1 cellular context compared by ENCODE assay signal in genomic region chr6:84052204-84052882, GRCh38.
TF ChIP-seq lines count a peak whose summit lies in the region.

No MANE protein-coding gene starts in this region.

TF ChIP-seq in HepG2, 621 proteins besides CTCF, POLR2A, EP300 and RAD21 (continued from another document):
- TF ChIP-seq DZIP1 (CRISPR knock-in tag; IDR thresholded peaks at IDR 0.05) (no peak), ZNF549 (CRISPR knock-in tag; IDR thresholded peaks at IDR 0.05) (no peak), ZNF768 (CRISPR knock-in tag; IDR thresholded peaks at IDR 0.05) (no peak), SIX1 (CRISPR knock-in tag; IDR thresholded peaks at IDR 0.05; ENCODE audit: borderline replicate concordance) (peak; percentile 92), ATM (IDR thresholded peaks at IDR 0.05; ENCODE audit: borderline replicate concordance) (no peak)
- TF ChIP-seq, protein P1, sequence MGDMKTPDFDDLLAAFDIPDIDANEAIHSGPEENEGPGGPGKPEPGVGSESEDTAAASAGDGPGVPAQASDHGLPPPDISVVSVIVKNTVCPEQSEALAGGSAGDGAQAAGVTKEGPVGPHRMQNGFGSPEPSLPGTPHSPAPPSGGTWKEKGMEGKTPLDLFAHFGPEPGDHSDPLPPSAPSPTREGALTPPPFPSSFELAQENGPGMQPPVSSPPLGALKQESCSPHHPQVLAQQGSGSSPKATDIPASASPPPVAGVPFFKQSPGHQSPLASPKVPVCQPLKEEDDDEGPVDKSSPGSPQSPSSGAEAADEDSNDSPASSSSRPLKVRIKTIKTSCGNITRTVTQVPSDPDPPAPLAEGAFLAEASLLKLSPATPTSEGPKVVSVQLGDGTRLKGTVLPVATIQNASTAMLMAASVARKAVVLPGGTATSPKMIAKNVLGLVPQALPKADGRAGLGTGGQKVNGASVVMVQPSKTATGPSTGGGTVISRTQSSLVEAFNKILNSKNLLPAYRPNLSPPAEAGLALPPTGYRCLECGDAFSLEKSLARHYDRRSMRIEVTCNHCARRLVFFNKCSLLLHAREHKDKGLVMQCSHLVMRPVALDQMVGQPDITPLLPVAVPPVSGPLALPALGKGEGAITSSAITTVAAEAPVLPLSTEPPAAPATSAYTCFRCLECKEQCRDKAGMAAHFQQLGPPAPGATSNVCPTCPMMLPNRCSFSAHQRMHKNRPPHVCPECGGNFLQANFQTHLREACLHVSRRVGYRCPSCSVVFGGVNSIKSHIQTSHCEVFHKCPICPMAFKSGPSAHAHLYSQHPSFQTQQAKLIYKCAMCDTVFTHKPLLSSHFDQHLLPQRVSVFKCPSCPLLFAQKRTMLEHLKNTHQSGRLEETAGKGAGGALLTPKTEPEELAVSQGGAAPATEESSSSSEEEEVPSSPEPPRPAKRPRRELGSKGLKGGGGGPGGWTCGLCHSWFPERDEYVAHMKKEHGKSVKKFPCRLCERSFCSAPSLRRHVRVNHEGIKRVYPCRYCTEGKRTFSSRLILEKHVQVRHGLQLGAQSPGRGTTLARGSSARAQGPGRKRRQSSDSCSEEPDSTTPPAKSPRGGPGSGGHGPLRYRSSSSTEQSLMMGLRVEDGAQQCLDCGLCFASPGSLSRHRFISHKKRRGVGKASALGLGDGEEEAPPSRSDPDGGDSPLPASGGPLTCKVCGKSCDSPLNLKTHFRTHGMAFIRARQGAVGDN (CRISPR knock-in tag; IDR thresholded peaks at IDR 0.05): peak; percentile 42
TF ChIP-seq in HepG2: peak in this region for 5.
